8 cellular contexts compared by ENCODE assay signal in the genomic region with DNA sequence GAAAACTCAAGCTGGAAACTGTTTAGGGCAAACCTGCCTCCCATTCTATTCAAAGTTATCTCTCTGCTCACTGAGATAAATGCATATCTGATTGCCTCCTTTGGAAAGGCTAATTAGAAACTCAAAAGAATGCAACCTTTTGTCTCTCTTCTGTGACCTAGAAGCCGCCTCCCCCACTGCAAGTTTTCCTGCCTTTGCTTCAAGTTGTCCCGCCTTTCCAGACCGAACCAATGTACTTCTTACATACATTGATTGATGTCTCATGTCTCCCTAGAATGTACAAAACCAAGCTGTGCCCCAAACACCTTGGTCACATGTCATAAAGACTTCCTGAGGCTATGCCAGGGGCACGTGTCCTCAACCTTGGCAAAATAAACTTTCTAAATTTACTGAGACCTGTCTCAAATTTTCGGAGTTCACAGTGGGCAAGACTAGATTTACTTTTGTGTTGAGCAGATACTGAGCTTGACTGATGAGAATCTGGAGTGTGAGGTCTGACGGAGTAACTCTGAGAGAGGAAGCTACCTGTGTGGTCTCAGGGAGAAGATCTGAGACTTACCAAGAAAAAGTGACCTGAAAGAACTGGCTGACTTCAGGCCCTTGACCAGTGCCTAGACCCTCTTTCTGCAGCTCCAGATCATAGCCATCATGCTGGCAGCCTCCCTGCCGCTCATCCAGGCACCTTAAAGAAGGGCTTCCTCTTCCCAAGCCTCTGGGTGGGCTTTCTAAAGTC.
DNase-seq lines count a peak whose midpoint lies in the region; ATAC-seq and TF ChIP-seq lines count a peak whose summit lies in the region.
"Not testable (repeated sequence)": the region's sequence is repeated elsewhere in the genome, so short reads cannot be mapped to it uniquely, and the experiment has no call there.

No MANE protein-coding gene starts in this region.

- H3K27me3 Mint-ChIP-seq in GM23338 (ENCODE audit: insufficient read depth, low read depth, poor library complexity); WTC11 (ENCODE audit: low read depth); MCF 10A (ENCODE audit: insufficient read depth, unreplicated experiment); stimulated activated naive CD8-positive, alpha-beta T cell treated with anti-CD3 and anti-CD28 coated beads, Interleukin-15, amount 100 ng/mL, for 72 hours: not testable (repeated sequence)

- intact Hi-C loops in MCF 10A (cut with micrococcal nuclease); psoas muscle (cut with DNase I); vagina (cut with DNase I): not testable (repeated sequence)

- H2AFZ ChIP-seq in GM23338, result not testable (repeated sequence)

- not testable (repeated sequence) for H3K27ac Mint-ChIP-seq in GM23338; stimulated activated naive CD8-positive, alpha-beta T cell treated with anti-CD3 and anti-CD28 coated beads, Interleukin-15, amount 100 ng/mL, for 72 hours
- peak overlapping the region; percentile 99 for H3K27ac Mint-ChIP-seq in WTC11
- H3K27ac Mint-ChIP-seq in MCF 10A (ENCODE audit: low read depth, unreplicated experiment), result peak overlapping the region; percentile 70

- not testable (repeated sequence) for H3K4me2 ChIP-seq in GM23338

- H3K36me3 Mint-ChIP-seq in GM23338 (ENCODE audit: low read depth); WTC11; MCF 10A (ENCODE audit: insufficient read depth, unreplicated experiment): not testable (repeated sequence)

- not testable (repeated sequence) for BruUV-seq in MCF 10A (replicated peaks; lab: Mats Ljungman, UMichigan)

- H3K4me1 Mint-ChIP-seq in GM23338; WTC11; MCF 10A (ENCODE audit: insufficient read depth, unreplicated experiment); stimulated activated naive CD8-positive, alpha-beta T cell treated with anti-CD3 and anti-CD28 coated beads, Interleukin-15, amount 100 ng/mL, for 72 hours: not testable (repeated sequence)

- not testable (repeated sequence) for H3K4me3 Mint-ChIP-seq in GM23338; WTC11; MCF 10A (ENCODE audit: unreplicated experiment); stimulated activated naive CD8-positive, alpha-beta T cell treated with anti-CD3 and anti-CD28 coated beads, Interleukin-15, amount 100 ng/mL, for 72 hours

- not testable (repeated sequence) for H3K79me2 ChIP-seq in GM23338 (replicated peaks; ENCODE audit: insufficient read depth)

- 40% methylated on average over 1 of the region's 7 CpGs; no CpG with 5 or more reads in 1 of the 2 donors for WGBS in gastroesophageal sphincter (ENCODE audit: low coverage in 1 of 2), 2 donors
- WGBS in psoas muscle, 3 donors, result 12 to 22% (median 17%) methylated on average over 2 of the region's 7 CpGs

- not testable (repeated sequence) for TF ChIP-seq CTCF in GM23338 (conservative IDR thresholded peaks at IDR 0.05; ENCODE audit: low read depth in 2 of 2); WTC11 (IDR thresholded peaks at IDR 0.05); MCF 10A (IDR thresholded peaks at IDR 0.05; ENCODE audit: unreplicated experiment); gastroesophageal sphincter (IDR thresholded peaks at IDR 0.05); psoas muscle (IDR thresholded peaks at IDR 0.05); vagina (IDR thresholded peaks at IDR 0.05)

- POLR2A ChIA-PET in WTC11 (lab: Charles Lee); MCF 10A (lab: Yijun Ruan, JAX): not testable (repeated sequence)

- not testable (repeated sequence) for H3K9me3 Mint-ChIP-seq in GM23338; WTC11; MCF 10A (ENCODE audit: unreplicated experiment); stimulated activated naive CD8-positive, alpha-beta T cell treated with anti-CD3 and anti-CD28 coated beads, Interleukin-15, amount 100 ng/mL, for 72 hours

- H3K36me3 ChIP-seq in GM23338 (ENCODE audit: insufficient read depth); gastroesophageal sphincter; psoas muscle (ENCODE audit: insufficient read depth in 1 of 2, low read depth in 1 of 2); vagina: not testable (repeated sequence)

- H4K20me1 ChIP-seq in GM23338 (replicated peaks; ENCODE audit: insufficient read depth), result not testable (repeated sequence)

- not testable (repeated sequence) for TF ChIP-seq EP300 in gastroesophageal sphincter (IDR thresholded peaks at IDR 0.05)

- ATAC-seq in GM23338 (peak; percentile 82), WTC11 (peak; percentile 80), left lobe of liver (peak; percentile 20), psoas muscle (peak in 2 of 4 donors; percentile 1 to 7)
- ATAC-seq in gastroesophageal sphincter, result not testable (repeated sequence)
- ATAC-seq in stimulated activated naive CD8-positive, alpha-beta T cell treated with anti-CD3 and anti-CD28 coated beads, Interleukin-15, amount 100 ng/mL, for 72 hours, result peak; percentile 40

- DNase-seq in GM23338 (ENCODE audit: low spot score); WTC11 (ENCODE audit: low spot score); MCF 10A (ENCODE audit: unreplicated experiment); left lobe of liver (ENCODE audit: low spot score); psoas muscle; stimulated activated naive CD8-positive, alpha-beta T cell treated with anti-CD3 and anti-CD28 coated beads, Interleukin-15, amount 100 ng/mL, for 72 hours; vagina (ENCODE audit: extremely low spot score in 2 of 2): not testable (repeated sequence)

- not testable (repeated sequence) for H3K27me3 ChIP-seq in GM23338 (ENCODE audit: insufficient read depth); gastroesophageal sphincter; psoas muscle (ENCODE audit: insufficient read depth in 3 of 3, low read length in 2 of 3); vagina

- CTCF ChIA-PET in WTC11 (lab: Charles Lee); MCF 10A (lab: Yijun Ruan, JAX): not testable (repeated sequence)

- not testable (repeated sequence) for H3K9me2 ChIP-seq in GM23338 (ENCODE audit: insufficient read depth)

- not testable (repeated sequence) for H3K4me1 ChIP-seq in GM23338 (ENCODE audit: insufficient read depth); gastroesophageal sphincter; psoas muscle; vagina

- not testable (repeated sequence) for H3K4me3 ChIP-seq in GM23338, gastroesophageal sphincter, vagina
- H3K4me3 ChIP-seq in psoas muscle, result peak overlapping the region; percentile 34

- H3F3A ChIP-seq in GM23338 (replicated peaks; ENCODE audit: low read depth), result not testable (repeated sequence)

- H3K9me3 ChIP-seq in gastroesophageal sphincter, psoas muscle, vagina: not testable (repeated sequence)

- not testable (repeated sequence) for H3K27ac ChIP-seq in GM23338 (ENCODE audit: low read depth)
- H3K27ac ChIP-seq in gastroesophageal sphincter (peak overlapping the region; percentile 64 to 84 (median 82)), psoas muscle (peak overlapping the region; percentile 86), vagina (peak overlapping the region; percentile 48)

- not testable (repeated sequence) for TF ChIP-seq POLR2A in gastroesophageal sphincter (IDR thresholded peaks at IDR 0.05); vagina (IDR thresholded peaks at IDR 0.05)
